In genomic region chr3:47852604-47853397, GRCh38 we compare ENCODE assay signal across 1 cellular context.
TF ChIP-seq lines count a peak whose summit lies in the region.

No MANE protein-coding gene starts in this region.

TF ChIP-seq in GM23338, 12 proteins besides CTCF, POLR2A, EP300 and RAD21 (continued from another document):
- TF ChIP-seq ZNF462 (CRISPR knock-in tag; IDR thresholded peaks at IDR 0.05) (no peak), NANOG (IDR thresholded peaks at IDR 0.05; ENCODE audit: borderline replicate concordance) (no peak), ZNF331 (CRISPR knock-in tag; IDR thresholded peaks at IDR 0.05; ENCODE audit: low read depth) (no peak), ZNF114 (CRISPR knock-in tag; IDR thresholded peaks at IDR 0.05) (no peak), CREB1 (CRISPR knock-in tag; IDR thresholded peaks at IDR 0.05; ENCODE audit: low read depth) (no peak), STAT1 (IDR thresholded peaks at IDR 0.05; ENCODE audit: unreplicated experiment) (no peak), EZH2 (IDR thresholded peaks at IDR 0.05; ENCODE audit: low read depth, unreplicated experiment) (no peak)
- TF ChIP-seq, protein P1, sequence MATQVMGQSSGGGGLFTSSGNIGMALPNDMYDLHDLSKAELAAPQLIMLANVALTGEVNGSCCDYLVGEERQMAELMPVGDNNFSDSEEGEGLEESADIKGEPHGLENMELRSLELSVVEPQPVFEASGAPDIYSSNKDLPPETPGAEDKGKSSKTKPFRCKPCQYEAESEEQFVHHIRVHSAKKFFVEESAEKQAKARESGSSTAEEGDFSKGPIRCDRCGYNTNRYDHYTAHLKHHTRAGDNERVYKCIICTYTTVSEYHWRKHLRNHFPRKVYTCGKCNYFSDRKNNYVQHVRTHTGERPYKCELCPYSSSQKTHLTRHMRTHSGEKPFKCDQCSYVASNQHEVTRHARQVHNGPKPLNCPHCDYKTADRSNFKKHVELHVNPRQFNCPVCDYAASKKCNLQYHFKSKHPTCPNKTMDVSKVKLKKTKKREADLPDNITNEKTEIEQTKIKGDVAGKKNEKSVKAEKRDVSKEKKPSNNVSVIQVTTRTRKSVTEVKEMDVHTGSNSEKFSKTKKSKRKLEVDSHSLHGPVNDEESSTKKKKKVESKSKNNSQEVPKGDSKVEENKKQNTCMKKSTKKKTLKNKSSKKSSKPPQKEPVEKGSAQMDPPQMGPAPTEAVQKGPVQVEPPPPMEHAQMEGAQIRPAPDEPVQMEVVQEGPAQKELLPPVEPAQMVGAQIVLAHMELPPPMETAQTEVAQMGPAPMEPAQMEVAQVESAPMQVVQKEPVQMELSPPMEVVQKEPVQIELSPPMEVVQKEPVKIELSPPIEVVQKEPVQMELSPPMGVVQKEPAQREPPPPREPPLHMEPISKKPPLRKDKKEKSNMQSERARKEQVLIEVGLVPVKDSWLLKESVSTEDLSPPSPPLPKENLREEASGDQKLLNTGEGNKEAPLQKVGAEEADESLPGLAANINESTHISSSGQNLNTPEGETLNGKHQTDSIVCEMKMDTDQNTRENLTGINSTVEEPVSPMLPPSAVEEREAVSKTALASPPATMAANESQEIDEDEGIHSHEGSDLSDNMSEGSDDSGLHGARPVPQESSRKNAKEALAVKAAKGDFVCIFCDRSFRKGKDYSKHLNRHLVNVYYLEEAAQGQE (IDR thresholded peaks at IDR 0.05; ENCODE audit: unreplicated experiment): no peak
TF ChIP-seq in GM23338: peak in this region for 0.
